In genomic region chr7:158067931-158068482, GRCh38 we compare ENCODE assay signal across 24 cellular contexts.
DNase-seq lines count a peak whose midpoint lies in the region; ATAC-seq, FAIRE-seq and TF ChIP-seq lines count a peak whose summit lies in the region.
"Had no signal": no experiment of that assay in that cellular context is flagged by ENCODE, and none has a peak within 500 bp of the region (broad histone marks: within the 10 kb centered on the region; RNA-seq: fewer than 3 reads in every experiment).

No MANE protein-coding gene starts in this region.

- POLR2A ChIA-PET in K562 (lab: Yijun Ruan, JAX), result interaction anchor here (0.6 kb wide), 1 partner anchor 229 kb away, joined by 3 read pairs; no protein-coding TSS in a partner anchor

- CTCF ChIA-PET in K562 (lab: Yijun Ruan, JAX; ENCODE audit: low intra/inter-chr PET ratio), result no interaction called here

- H3K27me3 ChIP-seq in K562 (ENCODE audit: control insufficient read depth in 2 of 2, insufficient read depth in 2 of 2, low read length in 2 of 2), result peaks cover 14 to 39% of the 10 kb centered on the region in 2 experiments; a peak in 3 of 5 replicates
- H3K27me3 ChIP-seq in sigmoid colon, result no peaks in the 10 kb centered on the region
- H3K27me3 ChIP-seq in upper lobe of right lung, result no peaks in the 10 kb centered on the region
- H3K27me3 ChIP-seq: BE2C had no signal

- DNase-seq in K562 (ENCODE audit: extremely low read depth in 1 of 4, low spot score in 3 of 4), result no peak
- peak; percentile 81 for DNase-seq in mesenteric fat pad (ENCODE audit: low spot score)
- peak; percentile 59 for DNase-seq in sigmoid colon
- DNase-seq in upper lobe of right lung, result peak; percentile 57
- DNase-seq in anterior cingulate cortex (lab: John Stamatoyannopoulos, UW), result no peak
- no peak for DNase-seq in HK-2 (ENCODE audit: unreplicated experiment)
- DNase-seq: BE2C; CD4-positive, alpha-beta T cell; COR-L47; DMS 273 treated with DMSO at 0.1 percent for 48 hours; DND-41; H7; HFFc6; KG1; NCI-H1092 treated with DMSO at 0.1 percent for 48 hours; NCI-H146; NCI-H2029; NCI-H226; NCI-H774; SJCRH30 had no signal

- H3K4me3 ChIP-seq in K562, result no peak overlapping the region
- no peak overlapping the region for H3K4me3 ChIP-seq in sigmoid colon
- no peak overlapping the region for H3K4me3 ChIP-seq in upper lobe of right lung
- H3K4me3 ChIP-seq: GM12878, SJCRH30 had no signal

- no peak for FAIRE-seq in K562 (lab: Jason Lieb, UNC)
- FAIRE-seq: GM12878 had no signal

- ATAC-seq in K562 (peak; percentile 49), upper lobe of right lung (peak; percentile 25), GM19395 (IDR thresholded peaks at IDR 0.05; ENCODE audit: unreplicated experiment) (no peak), GM21526 (IDR thresholded peaks at IDR 0.05; ENCODE audit: low FRiP score, unreplicated experiment) (no peak)
- ATAC-seq: GM12878, Panc1 had no signal

- TF ChIP-seq EP300 in K562 (IDR thresholded peaks at IDR 0.05; ENCODE audit: low read length) (no peak), sigmoid colon (IDR thresholded peaks at IDR 0.05) (no peak)

- H3K36me3 ChIP-seq in K562 (ENCODE audit: control insufficient read depth, insufficient read depth, low read length), result no peaks in the 10 kb centered on the region
- no peaks in the 10 kb centered on the region for H3K36me3 ChIP-seq in sigmoid colon
- no peaks in the 10 kb centered on the region for H3K36me3 ChIP-seq in upper lobe of right lung
- H3K36me3 ChIP-seq: BE2C, SJCRH30 had no signal

- no peak overlapping the region for H2AFZ ChIP-seq in K562 (ENCODE audit: low read depth, low read length)

- H4K20me1 ChIP-seq in K562 (replicated peaks; ENCODE audit: control insufficient read depth, insufficient read depth, low read length), result no peaks in the 10 kb centered on the region

- H3K9me3 ChIP-seq in K562 (replicated peaks; ENCODE audit: control insufficient read depth, insufficient read depth, low read depth, low read length), result no peaks in the 10 kb centered on the region
- H3K9me3 ChIP-seq in sigmoid colon, result no peaks in the 10 kb centered on the region
- no peaks in the 10 kb centered on the region for H3K9me3 ChIP-seq in upper lobe of right lung
- H3K9me3 ChIP-seq: BE2C, SJCRH30 had no signal

- no peak for TF ChIP-seq RAD21 in K562 (CRISPR knock-in tag; conservative IDR thresholded peaks at IDR 0.05 in 1 of 2, IDR thresholded peaks at IDR 0.05 in 1 of 2)

- BruUV-seq in K562 (replicated peaks; lab: Mats Ljungman, UMichigan), result no TSS peak

- no peak for TF ChIP-seq POLR2A in K562 (conservative IDR thresholded peaks at IDR 0.05)
- no peak for TF ChIP-seq POLR2A in sigmoid colon (IDR thresholded peaks at IDR 0.05)

- no peak for TF ChIP-seq CTCF in K562 (IDR thresholded peaks at IDR 0.05 in 2 of 3, conservative IDR thresholded peaks at IDR 0.05 in 1 of 3; ENCODE audit: insufficient read depth in 2 of 3, low read depth in 1 of 3, low read length in 3 of 3)
- no peak for TF ChIP-seq CTCF in sigmoid colon (IDR thresholded peaks at IDR 0.05)
- TF ChIP-seq CTCF in upper lobe of right lung (IDR thresholded peaks at IDR 0.05), result no peak

- no peaks in the 10 kb centered on the region for H3K4me1 ChIP-seq in K562 (replicated peaks in 1 of 2; ENCODE audit: control insufficient read depth in 2 of 2, insufficient read depth in 2 of 2, low read length in 2 of 2)
- no peaks in the 10 kb centered on the region for H3K4me1 ChIP-seq in sigmoid colon
- H3K4me1 ChIP-seq in upper lobe of right lung, result no peaks in the 10 kb centered on the region
- H3K4me1 ChIP-seq: BE2C, SJCRH30 had no signal

- H3K4me2 ChIP-seq in K562 (ENCODE audit: insufficient read depth, low read length), result no peak overlapping the region

- H3K79me2 ChIP-seq in K562 (ENCODE audit: control insufficient read depth, insufficient read depth, low read length), result no peaks in the 10 kb centered on the region

- in situ Hi-C loops in K562 (cut with MboI), result no loop called here

- under 1% methylated on average over 14 of the region's 14 CpGs for WGBS in K562 (ENCODE audit: insufficient coverage, low coverage, missing lambda C conversion rate)
- 86 to 93% methylated on average over 14 of the region's 14 CpGs for WGBS in sigmoid colon, 2 donors

- no peak overlapping the region for H3K9ac ChIP-seq in K562 (ENCODE audit: insufficient read depth in 1 of 2, low read depth in 2 of 2, low read length in 2 of 2)

- H3K27ac ChIP-seq in K562 (ENCODE audit: extremely low read depth, low read depth, low read length) (no peak overlapping the region), sigmoid colon (no peak overlapping the region), upper lobe of right lung (no peak overlapping the region)
- H3K27ac ChIP-seq: SJCRH30 had no signal

- intact Hi-C loops in K562 (cut with micrococcal nuclease), result no loop called here
- intact Hi-C loops in sigmoid colon (cut with DNase I), result no loop called here
- intact Hi-C loops in upper lobe of right lung (cut with DNase I), result no loop called here

- H3K9me1 ChIP-seq in K562 (ENCODE audit: control insufficient read depth, insufficient read depth, low read length), result no peaks in the 10 kb centered on the region

TF ChIP-seq in K562, 482 proteins besides CTCF, POLR2A, EP300 and RAD21:
- TF ChIP-seq CREB3L1 (IDR thresholded peaks at IDR 0.05; ENCODE audit: borderline replicate concordance, low read depth), result no peak
- no peak for TF ChIP-seq ZNF23 (CRISPR knock-in tag; IDR thresholded peaks at IDR 0.05)
- no peak for TF ChIP-seq ZNF174 (CRISPR knock-in tag; IDR thresholded peaks at IDR 0.05)

Comparison
In these comparisons a context has a peak if more than half of its experiments do, and no peak if none do; other contexts are left out.
1. ATAC-seq: peak in K562 (single experiment) and upper lobe of right lung (single experiment); none in GM19395 (single experiment) and GM21526 (single experiment).
2. DNase-seq: peak in mesenteric fat pad (single experiment), sigmoid colon (single experiment) and upper lobe of right lung (single experiment); none in K562 (0 of 4), anterior cingulate cortex (0 of 58) and HK-2 (single experiment).